In genomic region chr3:70911719-70912118, GRCh38 we compare ENCODE assay signal across 3 cellular contexts.
TF ChIP-seq lines count a peak whose summit lies in the region.

No MANE protein-coding gene starts in this region.

TF ChIP-seq in HepG2, 621 proteins besides CTCF, POLR2A, EP300 and RAD21:
- TF ChIP-seq MAFK (conservative IDR thresholded peaks at IDR 0.05 in 1 of 2, IDR thresholded peaks at IDR 0.05 in 1 of 2; ENCODE audit: low read length in 2 of 2) (no peak), TAF15 (IDR thresholded peaks at IDR 0.05; ENCODE audit: low read depth, low read length, poor library complexity, severe bottlenecking) (no peak), MNT (IDR thresholded peaks at IDR 0.05) (peak; percentile 94)
- TF ChIP-seq, protein P1, sequence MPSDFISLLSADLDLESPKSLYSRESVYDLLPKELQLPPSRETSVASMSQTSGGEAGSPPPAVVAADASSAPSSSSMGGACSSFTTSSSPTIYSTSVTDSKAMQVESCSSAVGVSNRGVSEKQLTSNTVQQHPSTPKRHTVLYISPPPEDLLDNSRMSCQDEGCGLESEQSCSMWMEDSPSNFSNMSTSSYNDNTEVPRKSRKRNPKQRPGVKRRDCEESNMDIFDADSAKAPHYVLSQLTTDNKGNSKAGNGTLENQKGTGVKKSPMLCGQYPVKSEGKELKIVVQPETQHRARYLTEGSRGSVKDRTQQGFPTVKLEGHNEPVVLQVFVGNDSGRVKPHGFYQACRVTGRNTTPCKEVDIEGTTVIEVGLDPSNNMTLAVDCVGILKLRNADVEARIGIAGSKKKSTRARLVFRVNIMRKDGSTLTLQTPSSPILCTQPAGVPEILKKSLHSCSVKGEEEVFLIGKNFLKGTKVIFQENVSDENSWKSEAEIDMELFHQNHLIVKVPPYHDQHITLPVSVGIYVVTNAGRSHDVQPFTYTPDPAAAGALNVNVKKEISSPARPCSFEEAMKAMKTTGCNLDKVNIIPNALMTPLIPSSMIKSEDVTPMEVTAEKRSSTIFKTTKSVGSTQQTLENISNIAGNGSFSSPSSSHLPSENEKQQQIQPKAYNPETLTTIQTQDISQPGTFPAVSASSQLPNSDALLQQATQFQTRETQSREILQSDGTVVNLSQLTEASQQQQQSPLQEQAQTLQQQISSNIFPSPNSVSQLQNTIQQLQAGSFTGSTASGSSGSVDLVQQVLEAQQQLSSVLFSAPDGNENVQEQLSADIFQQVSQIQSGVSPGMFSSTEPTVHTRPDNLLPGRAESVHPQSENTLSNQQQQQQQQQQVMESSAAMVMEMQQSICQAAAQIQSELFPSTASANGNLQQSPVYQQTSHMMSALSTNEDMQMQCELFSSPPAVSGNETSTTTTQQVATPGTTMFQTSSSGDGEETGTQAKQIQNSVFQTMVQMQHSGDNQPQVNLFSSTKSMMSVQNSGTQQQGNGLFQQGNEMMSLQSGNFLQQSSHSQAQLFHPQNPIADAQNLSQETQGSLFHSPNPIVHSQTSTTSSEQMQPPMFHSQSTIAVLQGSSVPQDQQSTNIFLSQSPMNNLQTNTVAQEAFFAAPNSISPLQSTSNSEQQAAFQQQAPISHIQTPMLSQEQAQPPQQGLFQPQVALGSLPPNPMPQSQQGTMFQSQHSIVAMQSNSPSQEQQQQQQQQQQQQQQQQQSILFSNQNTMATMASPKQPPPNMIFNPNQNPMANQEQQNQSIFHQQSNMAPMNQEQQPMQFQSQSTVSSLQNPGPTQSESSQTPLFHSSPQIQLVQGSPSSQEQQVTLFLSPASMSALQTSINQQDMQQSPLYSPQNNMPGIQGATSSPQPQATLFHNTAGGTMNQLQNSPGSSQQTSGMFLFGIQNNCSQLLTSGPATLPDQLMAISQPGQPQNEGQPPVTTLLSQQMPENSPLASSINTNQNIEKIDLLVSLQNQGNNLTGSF (CRISPR knock-in tag; IDR thresholded peaks at IDR 0.05): no peak

TF ChIP-seq in GM23338, 12 proteins besides CTCF, POLR2A, EP300 and RAD21 (continues in another document):
- no peak for TF ChIP-seq ZNF114 (CRISPR knock-in tag; IDR thresholded peaks at IDR 0.05)
- no peak for TF ChIP-seq EZH2phosphoT487 (IDR thresholded peaks at IDR 0.05; ENCODE audit: unreplicated experiment)
- TF ChIP-seq EZH2 (IDR thresholded peaks at IDR 0.05; ENCODE audit: low read depth, unreplicated experiment): no peak
- TF ChIP-seq POLR2AphosphoS5 (IDR thresholded peaks at IDR 0.05; ENCODE audit: low read depth): no peak
- TF ChIP-seq CREB1 (CRISPR knock-in tag; IDR thresholded peaks at IDR 0.05; ENCODE audit: low read depth): no peak
- TF ChIP-seq, protein P2, sequence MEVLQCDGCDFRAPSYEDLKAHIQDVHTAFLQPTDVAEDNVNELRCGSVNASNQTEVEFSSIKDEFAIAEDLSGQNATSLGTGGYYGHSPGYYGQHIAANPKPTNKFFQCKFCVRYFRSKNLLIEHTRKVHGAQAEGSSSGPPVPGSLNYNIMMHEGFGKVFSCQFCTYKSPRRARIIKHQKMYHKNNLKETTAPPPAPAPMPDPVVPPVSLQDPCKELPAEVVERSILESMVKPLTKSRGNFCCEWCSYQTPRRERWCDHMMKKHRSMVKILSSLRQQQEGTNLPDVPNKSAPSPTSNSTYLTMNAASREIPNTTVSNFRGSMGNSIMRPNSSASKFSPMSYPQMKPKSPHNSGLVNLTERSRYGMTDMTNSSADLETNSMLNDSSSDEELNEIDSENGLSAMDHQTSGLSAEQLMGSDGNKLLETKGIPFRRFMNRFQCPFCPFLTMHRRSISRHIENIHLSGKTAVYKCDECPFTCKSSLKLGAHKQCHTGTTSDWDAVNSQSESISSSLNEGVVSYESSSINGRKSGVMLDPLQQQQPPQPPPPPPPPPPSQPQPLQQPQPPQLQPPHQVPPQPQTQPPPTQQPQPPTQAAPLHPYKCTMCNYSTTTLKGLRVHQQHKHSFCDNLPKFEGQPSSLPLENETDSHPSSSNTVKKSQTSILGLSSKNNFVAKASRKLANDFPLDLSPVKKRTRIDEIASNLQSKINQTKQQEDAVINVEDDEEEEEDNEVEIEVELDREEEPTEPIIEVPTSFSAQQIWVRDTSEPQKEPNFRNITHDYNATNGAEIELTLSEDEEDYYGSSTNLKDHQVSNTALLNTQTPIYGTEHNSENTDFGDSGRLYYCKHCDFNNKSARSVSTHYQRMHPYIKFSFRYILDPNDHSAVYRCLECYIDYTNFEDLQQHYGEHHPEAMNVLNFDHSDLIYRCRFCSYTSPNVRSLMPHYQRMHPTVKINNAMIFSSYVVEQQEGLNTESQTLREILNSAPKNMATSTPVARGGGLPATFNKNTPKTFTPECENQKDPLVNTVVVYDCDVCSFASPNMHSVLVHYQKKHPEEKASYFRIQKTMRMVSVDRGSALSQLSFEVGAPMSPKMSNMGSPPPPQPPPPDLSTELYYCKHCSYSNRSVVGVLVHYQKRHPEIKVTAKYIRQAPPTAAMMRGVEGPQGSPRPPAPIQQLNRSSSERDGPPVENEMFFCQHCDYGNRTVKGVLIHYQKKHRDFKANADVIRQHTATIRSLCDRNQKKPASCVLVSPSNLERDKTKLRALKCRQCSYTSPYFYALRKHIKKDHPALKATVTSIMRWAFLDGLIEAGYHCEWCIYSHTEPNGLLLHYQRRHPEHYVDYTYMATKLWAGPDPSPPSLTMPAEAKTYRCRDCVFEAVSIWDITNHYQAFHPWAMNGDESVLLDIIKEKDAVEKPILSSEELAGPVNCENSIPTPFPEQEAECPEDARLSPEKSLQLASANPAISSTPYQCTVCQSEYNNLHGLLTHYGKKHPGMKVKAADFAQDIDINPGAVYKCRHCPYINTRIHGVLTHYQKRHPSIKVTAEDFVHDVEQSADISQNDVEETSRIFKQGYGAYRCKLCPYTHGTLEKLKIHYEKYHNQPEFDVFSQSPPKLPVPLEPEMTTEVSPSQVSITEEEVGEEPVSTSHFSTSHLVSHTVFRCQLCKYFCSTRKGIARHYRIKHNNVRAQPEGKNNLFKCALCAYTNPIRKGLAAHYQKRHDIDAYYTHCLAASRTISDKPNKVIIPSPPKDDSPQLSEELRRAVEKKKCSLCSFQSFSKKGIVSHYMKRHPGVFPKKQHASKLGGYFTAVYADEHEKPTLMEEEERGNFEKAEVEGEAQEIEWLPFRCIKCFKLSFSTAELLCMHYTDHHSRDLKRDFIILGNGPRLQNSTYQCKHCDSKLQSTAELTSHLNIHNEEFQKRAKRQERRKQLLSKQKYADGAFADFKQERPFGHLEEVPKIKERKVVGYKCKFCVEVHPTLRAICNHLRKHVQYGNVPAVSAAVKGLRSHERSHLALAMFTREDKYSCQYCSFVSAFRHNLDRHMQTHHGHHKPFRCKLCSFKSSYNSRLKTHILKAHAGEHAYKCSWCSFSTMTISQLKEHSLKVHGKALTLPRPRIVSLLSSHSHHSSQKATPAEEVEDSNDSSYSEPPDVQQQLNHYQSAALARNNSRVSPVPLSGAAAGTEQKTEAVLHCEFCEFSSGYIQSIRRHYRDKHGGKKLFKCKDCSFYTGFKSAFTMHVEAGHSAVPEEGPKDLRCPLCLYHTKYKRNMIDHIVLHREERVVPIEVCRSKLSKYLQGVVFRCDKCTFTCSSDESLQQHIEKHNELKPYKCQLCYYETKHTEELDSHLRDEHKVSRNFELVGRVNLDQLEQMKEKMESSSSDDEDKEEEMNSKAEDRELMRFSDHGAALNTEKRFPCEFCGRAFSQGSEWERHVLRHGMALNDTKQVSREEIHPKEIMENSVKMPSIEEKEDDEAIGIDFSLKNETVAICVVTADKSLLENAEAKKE (CRISPR knock-in tag; IDR thresholded peaks at IDR 0.05): no peak

TF ChIP-seq in H1, 55 proteins besides CTCF, POLR2A, EP300 and RAD21:
- no peak for TF ChIP-seq ZNF274 (IDR thresholded peaks at IDR 0.05; ENCODE audit: borderline replicate concordance, extremely low read depth, low read length)
- no peak for TF ChIP-seq POU5F1 (IDR thresholded peaks at IDR 0.05; ENCODE audit: low read depth, low read length)
- TF ChIP-seq CHD7 (IDR thresholded peaks at IDR 0.05; ENCODE audit: insufficient replicate concordance, low read length): no peak
